ENCODE assay signal across 8 cellular contexts in the genomic region with DNA sequence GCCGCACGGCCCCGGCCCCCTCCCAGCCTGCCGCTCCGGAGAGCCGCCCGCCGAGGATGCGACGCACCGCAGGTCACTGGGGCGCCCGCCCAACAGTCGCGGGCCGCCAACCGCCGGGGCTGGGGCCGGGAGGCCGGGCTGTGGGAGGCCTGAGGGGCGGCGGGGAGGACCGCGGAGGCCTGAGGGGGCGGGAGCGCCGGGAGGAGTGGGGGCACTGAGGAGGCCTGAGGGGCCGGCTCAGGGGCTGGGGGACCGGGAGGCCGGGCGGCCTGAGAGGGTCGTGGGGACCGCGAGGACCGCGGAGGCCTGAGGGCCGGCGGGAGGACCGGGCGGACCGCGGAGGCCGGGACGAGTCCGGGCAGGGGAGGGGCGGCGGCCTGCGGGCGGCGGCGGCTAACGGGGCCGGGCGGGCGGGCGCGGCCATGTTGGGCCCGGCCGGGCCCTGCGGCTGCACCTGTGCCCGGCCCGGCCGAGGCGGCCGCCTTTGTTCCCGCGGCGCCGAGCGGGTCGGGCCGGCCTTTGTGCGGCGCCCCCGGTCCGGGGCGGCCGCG. TPM values are rescaled to one million over a fixed set of nuclear protein-coding genes. Genes with fewer than 3 reads are reported as not detected.
A peak's percentile ranks its signal among the peaks of the same experiment; 100 is the strongest.
DNase-seq lines count a peak whose midpoint lies in the region; ATAC-seq and TF ChIP-seq lines count a peak whose summit lies in the region.

No MANE protein-coding gene starts in this region.

- H3K4me2 ChIP-seq in SK-N-SH: peak overlapping the region; percentile 72

- no peaks in the 10 kb centered on the region for H3K36me3 ChIP-seq in SK-N-SH (replicated peaks in 1 of 2; ENCODE audit: control insufficient read depth in 1 of 2, insufficient read depth in 2 of 2, low read length in 1 of 2)
- no peaks in the 10 kb centered on the region for H3K36me3 ChIP-seq in Peyer's patch
- no peaks in the 10 kb centered on the region for H3K36me3 ChIP-seq in rectal smooth muscle tissue (ENCODE audit: control insufficient read depth, insufficient read depth, low read length)

- H3K27ac ChIP-seq in SK-N-SH (ENCODE audit: low read depth in 2 of 2, low read length in 1 of 2): peak overlapping the region; percentile 80 to 84
- peak overlapping the region; percentile 92 to 97 (median 96) for H3K27ac ChIP-seq in Peyer's patch
- H3K27ac ChIP-seq in rectal smooth muscle tissue (ENCODE audit: low read depth, low read length): peak overlapping the region; percentile 88

- no peaks in the 10 kb centered on the region for H3K9me2 ChIP-seq in SK-N-SH

- TF ChIP-seq RAD21 in SK-N-SH (IDR thresholded peaks at IDR 0.05; ENCODE audit: low read length): no peak

- H3K9me3 ChIP-seq in SK-N-SH (no peaks in the 10 kb centered on the region), Peyer's patch (no peaks in the 10 kb centered on the region)

- peaks cover 25% of the 10 kb centered on the region for H3F3A ChIP-seq in SK-N-SH (replicated peaks; ENCODE audit: insufficient read depth)

- TF ChIP-seq EP300 in SK-N-SH (IDR thresholded peaks at IDR 0.05; ENCODE audit: borderline replicate concordance in 1 of 2, low read depth in 1 of 2, low read length in 1 of 2): no peak

- ATAC-seq in SK-N-SH treated with all-trans-retinoic acid at 6 μM for 48 hours: no peak
- peak; percentile 7 for ATAC-seq in HG02588 (IDR thresholded peaks at IDR 0.05; ENCODE audit: unreplicated experiment)

- POLR2A ChIA-PET in SK-N-SH (lab: Yijun Ruan, JAX): no interaction called here

- TF ChIP-seq CTCF in SK-N-SH (IDR thresholded peaks at IDR 0.05): no peak
- no peak for TF ChIP-seq CTCF in Peyer's patch (IDR thresholded peaks at IDR 0.05)
- TF ChIP-seq CTCF in fibroblast of villous mesenchyme (IDR thresholded peaks at IDR 0.05; ENCODE audit: insufficient read depth, low read depth, low read length): no peak

- no peak for TF ChIP-seq POLR2A in Peyer's patch (IDR thresholded peaks at IDR 0.05)

- WGBS in SK-N-SH (ENCODE audit: low lambda C conversion rate): 0% methylated on average over 14 of the region's 79 CpGs

- peaks cover 55% of the 10 kb centered on the region for H3K79me2 ChIP-seq in SK-N-SH (ENCODE audit: insufficient read depth)

- H3K4me1 ChIP-seq in SK-N-SH (ENCODE audit: control insufficient read depth in 1 of 2, insufficient read depth in 2 of 2, low read depth in 1 of 2, low read length in 1 of 2) (peaks cover 17 to 19% of the 10 kb centered on the region in 2 experiments), Peyer's patch (peaks cover 0 to 32% (median 6%) of the 10 kb centered on the region in 4 donors), rectal smooth muscle tissue (ENCODE audit: control insufficient read depth, insufficient read depth, low read length) (peaks cover 9% of the 10 kb centered on the region)

- peak; percentile 85 for DNase-seq in SK-N-SH
- DNase-seq in Peyer's patch: peak in 1 of 3 donors; percentile 66
- no peak for DNase-seq in fibroblast of villous mesenchyme (ENCODE audit: low read depth)
- no peak for DNase-seq in NCI-H128 (lab: John Stamatoyannopoulos, UW; ENCODE audit: unreplicated experiment)
- no peak for DNase-seq in NCI-H2029 (lab: John Stamatoyannopoulos, UW)

- H3K9ac ChIP-seq in SK-N-SH: peak overlapping the region; percentile 89
- no peak overlapping the region for H3K9ac ChIP-seq in rectal smooth muscle tissue (ENCODE audit: low read length)

- H3K27me3 ChIP-seq in SK-N-SH (ENCODE audit: insufficient read depth) (no peaks in the 10 kb centered on the region), Peyer's patch (no peaks in the 10 kb centered on the region), rectal smooth muscle tissue (ENCODE audit: control insufficient read depth, insufficient read depth, low read length) (no peaks in the 10 kb centered on the region)

- no peak overlapping the region for H2AFZ ChIP-seq in SK-N-SH (ENCODE audit: low read depth)

- H3K4me3 ChIP-seq in SK-N-SH (ENCODE audit: low read depth in 2 of 2, low read length in 1 of 2) (peak overlapping the region; percentile 75 to 79), Peyer's patch (peak overlapping the region; percentile 92 to 99 (median 96)), fibroblast of villous mesenchyme (ENCODE audit: low read depth, low read length) (peak overlapping the region; percentile 73), rectal smooth muscle tissue (ENCODE audit: low read length) (peak overlapping the region; percentile 55)

- CTCF ChIA-PET in SK-N-SH (lab: Yijun Ruan, JAX): no interaction called here

- H4K20me1 ChIP-seq in SK-N-SH (ENCODE audit: insufficient read depth): peaks cover 15% of the 10 kb centered on the region; the same call in 1 of the 2 replicates

TF ChIP-seq in SK-N-SH, 30 proteins besides CTCF, POLR2A, EP300 and RAD21:
- no peak for TF ChIP-seq GATA2 (CRISPR knock-in tag; IDR thresholded peaks at IDR 0.05)
- TF ChIP-seq EZH2phosphoT487 (IDR thresholded peaks at IDR 0.05; ENCODE audit: borderline replicate concordance, low read depth): no peak
- no peak for TF ChIP-seq USF1 (IDR thresholded peaks at IDR 0.05; ENCODE audit: borderline replicate concordance, low read depth)
- TF ChIP-seq, protein P1, sequence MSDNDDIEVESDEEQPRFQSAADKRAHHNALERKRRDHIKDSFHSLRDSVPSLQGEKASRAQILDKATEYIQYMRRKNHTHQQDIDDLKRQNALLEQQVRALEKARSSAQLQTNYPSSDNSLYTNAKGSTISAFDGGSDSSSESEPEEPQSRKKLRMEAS (IDR thresholded peaks at IDR 0.05; ENCODE audit: low read depth): no peak
- no peak for TF ChIP-seq GABPA (IDR thresholded peaks at IDR 0.05; ENCODE audit: low read depth)
- no peak for TF ChIP-seq TEAD4 (IDR thresholded peaks at IDR 0.05; ENCODE audit: borderline replicate concordance, insufficient read depth)
- no peak for TF ChIP-seq RXRA (IDR thresholded peaks at IDR 0.05; ENCODE audit: borderline replicate concordance, low read depth)
- no peak for TF ChIP-seq MXI1 (IDR thresholded peaks at IDR 0.05; ENCODE audit: low read depth, low read length)
TF ChIP-seq in SK-N-SH: peak in this region for 0.

TF ChIP-seq in SK-N-SH treated with all-trans-retinoic acid at 6 μM for 48 hours, 23 proteins besides CTCF, POLR2A, EP300 and RAD21:
- no peak for TF ChIP-seq ZNF70 (CRISPR knock-in tag; IDR thresholded peaks at IDR 0.05)
- TF ChIP-seq, protein P2, sequence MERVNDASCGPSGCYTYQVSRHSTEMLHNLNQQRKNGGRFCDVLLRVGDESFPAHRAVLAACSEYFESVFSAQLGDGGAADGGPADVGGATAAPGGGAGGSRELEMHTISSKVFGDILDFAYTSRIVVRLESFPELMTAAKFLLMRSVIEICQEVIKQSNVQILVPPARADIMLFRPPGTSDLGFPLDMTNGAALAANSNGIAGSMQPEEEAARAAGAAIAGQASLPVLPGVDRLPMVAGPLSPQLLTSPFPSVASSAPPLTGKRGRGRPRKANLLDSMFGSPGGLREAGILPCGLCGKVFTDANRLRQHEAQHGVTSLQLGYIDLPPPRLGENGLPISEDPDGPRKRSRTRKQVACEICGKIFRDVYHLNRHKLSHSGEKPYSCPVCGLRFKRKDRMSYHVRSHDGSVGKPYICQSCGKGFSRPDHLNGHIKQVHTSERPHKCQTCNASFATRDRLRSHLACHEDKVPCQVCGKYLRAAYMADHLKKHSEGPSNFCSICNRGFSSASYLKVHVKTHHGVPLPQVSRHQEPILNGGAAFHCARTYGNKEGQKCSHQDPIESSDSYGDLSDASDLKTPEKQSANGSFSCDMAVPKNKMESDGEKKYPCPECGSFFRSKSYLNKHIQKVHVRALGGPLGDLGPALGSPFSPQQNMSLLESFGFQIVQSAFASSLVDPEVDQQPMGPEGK (CRISPR knock-in tag; IDR thresholded peaks at IDR 0.05; ENCODE audit: borderline replicate concordance): no peak

RNA-seq across cellular contexts. Expression of gene NSD2, which starts 0.4 kb away (rescaled TPM):
- polyA plus RNA-seq in SK-N-SH (2012; rRNA removed): 28.0 and 34.2 TPM in 2 replicates
- 20.4 and 23.3 TPM in 2 replicates for polyA plus RNA-seq in SK-N-SH (2012; cell fraction: cytosol; rRNA removed)
- polyA plus RNA-seq in SK-N-SH (2012; cell fraction: nucleus; rRNA removed): 72.9 and 92.5 TPM in 2 replicates
- total RNA-seq in Peyer's patch (100 to 1,000 TPM in 2 of 4 donors, 10 to 100 TPM in 2; 56.0 to 255 (median 98.9) TPM), fibroblast of villous mesenchyme (61.5 and 67.8 TPM in 2 replicates)

RNA-seq across cellular contexts. Expression of gene LETM1, which starts 15.6 kb away (rescaled TPM):
- 25.8 and 26.7 TPM in 2 replicates for polyA plus RNA-seq in SK-N-SH (2012; rRNA removed)
- polyA plus RNA-seq in SK-N-SH (2012; cell fraction: cytosol; rRNA removed): 9.3 and 12.6 TPM in 2 replicates
- polyA plus RNA-seq in SK-N-SH (2012; cell fraction: nucleus; rRNA removed): 72.8 and 106 TPM in 2 replicates
- total RNA-seq in Peyer's patch (100 to 1,000 TPM in 3 of 4 donors, 10 to 100 TPM in 1; 93.3 to 151 (median 121) TPM), fibroblast of villous mesenchyme (80.2 and 91.5 TPM in 2 replicates)
